Comparison of ENCODE assay signal across 31 cellular contexts in genomic region chr15:74108111-74108510, GRCh38. TPM values are rescaled to one million over a fixed set of nuclear protein-coding genes. Genes with fewer than 3 reads are reported as not detected.
"Had no signal": no experiment of that assay in that cellular context is flagged by ENCODE, and none has a peak within 500 bp of the region (broad histone marks: within the 10 kb centered on the region; RNA-seq: fewer than 3 reads in every experiment).

No MANE protein-coding gene starts in this region.

- DNase-seq: activated B cell treated with CpG ODN at 0.5 μM for 24 hours; activated CD4-positive, alpha-beta T cell treated with anti-CD3 and anti-CD28 coated beads, Interleukin-2, amount 50 U/mL, for 1 hour; activated CD8-positive, alpha-beta memory T cell treated with anti-CD3 and anti-CD28 coated beads, Interleukin-2, amount 10 ng/mL, durations not matched to agents 7 days and 5 days; activated CD8-positive, alpha-beta memory T cell treated with anti-CD3 and anti-CD28 coated beads, Interleukin-2, amount 50 U/mL, for 4 hours; activated CD8-positive, alpha-beta T cell treated with anti-CD3 and anti-CD28 coated beads, Interleukin-2, amount 10 ng/mL, durations not matched to agents 7 days and 5 days; activated effector memory CD4-positive, alpha-beta T cell treated with anti-CD3 and anti-CD28 coated beads, Interleukin-2, amount 50 U/mL, for 16 hours; activated naive CD4-positive, alpha-beta T cell treated with anti-CD3 and anti-CD28 coated beads for 36 hours; activated naive CD8-positive, alpha-beta T cell treated with anti-CD3 and anti-CD28 coated beads for 36 hours; activated naive CD8-positive, alpha-beta T cell treated with anti-CD3 and anti-CD28 coated beads, Interleukin-2, amount 50 U/mL, for 24 hours; activated T-cell treated with anti-CD3 and anti-CD28 coated beads, Interleukin-2, amount 50 U/mL, for 1 hour; adrenal gland; amygdala; aorta; body of pancreas; caudate nucleus; cortex of kidney; dermis blood vessel endothelial cell; effector CD4-positive, alpha-beta T cell; effector memory CD8-positive, alpha-beta T cell; erythroblast; foreskin keratinocyte; gastrocnemius medialis; glutamatergic neuron; heart left ventricle; T-helper 17 cell; T1000; WERI-Rb-1 had no signal

- H3K9me3 ChIP-seq: adrenal gland, body of pancreas, esophagus muscularis mucosa, gastrocnemius medialis, heart left ventricle had no signal

- H3K36me3 ChIP-seq: adrenal gland, esophagus muscularis mucosa, gastrocnemius medialis, heart left ventricle, WERI-Rb-1 had no signal

- H3K27ac ChIP-seq: adrenal gland, body of pancreas, esophagus muscularis mucosa, foreskin keratinocyte, gastrocnemius medialis, heart left ventricle, WERI-Rb-1 had no signal

- H3K4me3 ChIP-seq: adrenal gland, body of pancreas, esophagus muscularis mucosa, gastrocnemius medialis, heart left ventricle had no signal

- H3K4me1 ChIP-seq: adrenal gland, body of pancreas, esophagus muscularis mucosa, foreskin keratinocyte, gastrocnemius medialis, heart left ventricle had no signal

- H3K27me3 ChIP-seq: adrenal gland, body of pancreas, foreskin keratinocyte, gastrocnemius medialis, heart left ventricle had no signal

RNA-seq across cellular contexts. Expression of gene ISLR2, which starts 22.3 kb away (rescaled TPM):
- total RNA-seq: activated B cell treated with CpG ODN at 0.5 μM for 24 hours; activated CD8-positive, alpha-beta memory T cell treated with anti-CD3 and anti-CD28 coated beads for 36 hours; activated CD8-positive, alpha-beta T cell treated with anti-CD3 and anti-CD28 coated beads, Interleukin-2, amount 10 ng/mL, durations not matched to agents 7 days and 5 days; activated naive CD4-positive, alpha-beta T cell treated with anti-CD3 and anti-CD28 coated beads for 36 hours; activated naive CD8-positive, alpha-beta T cell treated with anti-CD3 and anti-CD28 coated beads for 36 hours; activated T-helper 1 cell treated with anti-CD3 and anti-CD28 coated beads, Interleukin-12 subunit alpha, Interleukin-12 subunit beta, Interleukin-2, Interleukin-4 antibody, amounts not matched to agents 30 ng/mL and 10 ng/mL and 1 ng/mL, durations not matched to agents 14 hours and 24 hours and 36 hours; activated T-helper 2 cell treated with anti-CD3 and anti-CD28 coated beads, Interferon-gamma antibody, Interleukin-2, Interleukin-4, amounts not matched to agents 10 μg/mL and 5 μg/mL and 100 μg/mL, durations not matched to agents 14 hours and 24 hours and 36 hours; body of pancreas; dermis blood vessel endothelial cell; foreskin keratinocyte; T-helper 17 cell had no signal
- polyA plus RNA-seq: foreskin keratinocyte had no signal

RNA-seq across cellular contexts. Expression of gene GOLGA6A, which starts 25.8 kb away (rescaled TPM):
- total RNA-seq: activated B cell treated with CpG ODN at 0.5 μM for 24 hours; activated CD8-positive, alpha-beta memory T cell treated with anti-CD3 and anti-CD28 coated beads for 36 hours; activated CD8-positive, alpha-beta memory T cell treated with anti-CD3 and anti-CD28 coated beads, Interleukin-2, amount 10 ng/mL, durations not matched to agents 7 days and 5 days; activated CD8-positive, alpha-beta T cell treated with anti-CD3 and anti-CD28 coated beads, Interleukin-2, amount 10 ng/mL, durations not matched to agents 7 days and 5 days; activated naive CD8-positive, alpha-beta T cell treated with anti-CD3 and anti-CD28 coated beads for 36 hours; activated T-helper 1 cell treated with anti-CD3 and anti-CD28 coated beads, Interleukin-12 subunit alpha, Interleukin-12 subunit beta, Interleukin-2, Interleukin-4 antibody, amounts not matched to agents 30 ng/mL and 10 ng/mL and 1 ng/mL, durations not matched to agents 14 hours and 24 hours and 36 hours; activated T-helper 2 cell treated with anti-CD3 and anti-CD28 coated beads, Interferon-gamma antibody, Interleukin-2, Interleukin-4, amounts not matched to agents 10 μg/mL and 5 μg/mL and 100 μg/mL, durations not matched to agents 14 hours and 24 hours and 36 hours; adrenal gland; aorta; body of pancreas; dermis blood vessel endothelial cell; foreskin keratinocyte; heart left ventricle had no signal
- polyA plus RNA-seq: aorta, foreskin keratinocyte, heart left ventricle had no signal
